ENCODE assay signal across 1 cellular context in genomic region chr7:99457050-99457645, GRCh38.
TF ChIP-seq lines count a peak whose summit lies in the region.

No MANE protein-coding gene starts in this region.

TF ChIP-seq in GM23338, 12 proteins besides CTCF, POLR2A, EP300 and RAD21 (continued from another document):
- TF ChIP-seq ZNF462 (CRISPR knock-in tag; IDR thresholded peaks at IDR 0.05) (no peak), NANOG (IDR thresholded peaks at IDR 0.05; ENCODE audit: borderline replicate concordance) (no peak)
